ENCODE assay signal across 26 cellular contexts in the genomic region with DNA sequence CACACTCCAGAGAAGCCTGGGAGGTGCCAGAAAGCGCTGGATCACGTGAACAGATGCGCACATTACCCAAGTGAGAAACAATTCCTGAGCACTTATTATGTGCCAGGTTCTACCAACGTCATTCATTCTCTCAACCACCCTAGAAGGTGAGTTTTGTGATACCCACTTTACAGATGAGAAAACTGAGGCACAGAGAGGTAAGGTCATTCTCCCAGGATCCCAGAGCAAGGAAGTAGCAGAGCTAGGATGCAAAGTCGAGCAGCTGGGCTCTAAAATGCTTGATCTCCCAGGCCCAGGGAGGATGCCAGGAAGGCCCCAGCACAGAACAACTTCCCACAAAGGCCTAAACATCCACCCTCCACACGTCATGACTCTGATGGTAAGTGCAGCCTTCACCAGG.
"Had no signal": no experiment of that assay in that cellular context is flagged by ENCODE, and none has a peak within 500 bp of the region (broad histone marks: within the 10 kb centered on the region; RNA-seq: fewer than 3 reads in every experiment).

No MANE protein-coding gene starts in this region.

- H3K27ac ChIP-seq: colonic mucosa, esophagus muscularis mucosa, foreskin keratinocyte, heart left ventricle, ovary, skin epidermis, thyroid gland, upper lobe of right lung, VCaP had no signal

- H3K27me3 Mint-ChIP-seq: activated CD4-positive, alpha-beta memory T cell treated with anti-CD3 and anti-CD28 coated beads for 36 hours; central memory CD8-positive, alpha-beta T cell; progenitor cell of endocrine pancreas; stimulated activated naive CD8-positive, alpha-beta T cell treated with anti-CD3 and anti-CD28 coated beads, Interleukin-15, amount 100 ng/mL, for 72 hours had no signal

- H3K4me3 Mint-ChIP-seq: activated CD4-positive, alpha-beta memory T cell treated with anti-CD3 and anti-CD28 coated beads for 36 hours; central memory CD8-positive, alpha-beta T cell; endodermal cell; immature natural killer cell; nephron; stimulated activated naive CD8-positive, alpha-beta T cell treated with anti-CD3 and anti-CD28 coated beads, Interleukin-15, amount 100 ng/mL, for 72 hours had no signal

- H3K27me3 ChIP-seq: colonic mucosa, heart left ventricle, ovary, thyroid gland, upper lobe of right lung had no signal

- H3K27ac Mint-ChIP-seq: activated CD4-positive, alpha-beta memory T cell treated with anti-CD3 and anti-CD28 coated beads for 36 hours; activated T-helper 2 cell treated with anti-CD3 and anti-CD28 coated beads, Interferon-gamma antibody, Interleukin-2, Interleukin-4, amounts not matched to agents 10 μg/mL and 5 μg/mL and 100 μg/mL, durations not matched to agents 14 hours and 24 hours and 36 hours; endodermal cell; nephron; progenitor cell of endocrine pancreas; stimulated activated naive CD8-positive, alpha-beta T cell treated with anti-CD3 and anti-CD28 coated beads, Interleukin-15, amount 100 ng/mL, for 72 hours had no signal

- H3K9me3 Mint-ChIP-seq: activated CD4-positive, alpha-beta memory T cell treated with anti-CD3 and anti-CD28 coated beads for 36 hours; activated T-helper 2 cell treated with anti-CD3 and anti-CD28 coated beads, Interferon-gamma antibody, Interleukin-2, Interleukin-4, amounts not matched to agents 10 μg/mL and 5 μg/mL and 100 μg/mL, durations not matched to agents 14 hours and 24 hours and 36 hours; central memory CD8-positive, alpha-beta T cell; endodermal cell; immature natural killer cell; nephron; stimulated activated naive CD8-positive, alpha-beta T cell treated with anti-CD3 and anti-CD28 coated beads, Interleukin-15, amount 100 ng/mL, for 72 hours had no signal

- H3K4me3 ChIP-seq: colonic mucosa, esophagus muscularis mucosa, heart left ventricle, ovary, skin epidermis, thyroid gland, upper lobe of right lung had no signal

- ATAC-seq: foreskin keratinocyte; heart left ventricle; left colon; sciatic nerve; stimulated activated naive CD8-positive, alpha-beta T cell treated with anti-CD3 and anti-CD28 coated beads, Interleukin-15, amount 100 ng/mL, for 72 hours; upper lobe of right lung had no signal

- DNase-seq: activated CD4-positive, alpha-beta memory T cell treated with anti-CD3 and anti-CD28 coated beads for 36 hours; activated CD4-positive, alpha-beta T cell treated with anti-CD3 and anti-CD28 coated beads for 4 hours; anterior cingulate cortex; colonic mucosa; endodermal cell; foreskin keratinocyte; heart left ventricle; hypothalamus; immature natural killer cell; left colon; mammary epithelial cell; ovary; stimulated activated CD4-positive, alpha-beta T cell treated with anti-CD3 and anti-CD28 coated beads, Interleukin-12 subunit alpha, Interleukin-12 subunit beta, amount 100 ng/mL, for 4 hours; stimulated activated CD4-positive, alpha-beta T cell treated with anti-CD3 and anti-CD28 coated beads, Interleukin-4, amount 100 ng/mL, for 1 hour; stimulated activated naive CD8-positive, alpha-beta T cell treated with anti-CD3 and anti-CD28 coated beads, Interleukin-15, amount 100 ng/mL, for 72 hours; T-helper 1 cell; thyroid gland; upper lobe of right lung had no signal
